16 cellular contexts compared by ENCODE assay signal in genomic region chr7:7766671-7767070, GRCh38. TPM values are rescaled to one million over a fixed set of nuclear protein-coding genes. Genes with fewer than 3 reads are reported as not detected.
DNase-seq lines count a peak whose midpoint lies in the region; ATAC-seq and TF ChIP-seq lines count a peak whose summit lies in the region.
"Had no signal": no experiment of that assay in that cellular context is flagged by ENCODE, and none has a peak within 500 bp of the region (broad histone marks: within the 10 kb centered on the region; RNA-seq: fewer than 3 reads in every experiment).

No MANE protein-coding gene starts in this region.

- BruUV-seq in PC-3 (replicated peaks; lab: Mats Ljungman, UMichigan): no TSS peak

- H3F3A ChIP-seq in GM23248 (ENCODE audit: insufficient read depth) (peaks cover 11% of the 10 kb centered on the region), PC-3 (ENCODE audit: low read length, unreplicated experiment) (peaks cover 4% of the 10 kb centered on the region)

- H3K9ac ChIP-seq in GM23248: no peak overlapping the region
- no peak overlapping the region for H3K9ac ChIP-seq in PC-3 (ENCODE audit: low read length)
- H3K9ac ChIP-seq: BLaER1 treated with 17β-estradiol and CSF1 and Interleukin-3, amounts not matched to agents 10 nM and 100 nM had no signal

- H3K4me3 ChIP-seq in GM23248 (no peak overlapping the region), PC-3 (ENCODE audit: low read length) (no peak overlapping the region), choroid plexus epithelial cell (ENCODE audit: low read depth, low read length) (no peak overlapping the region), fibroblast of pulmonary artery (replicated peaks; ENCODE audit: low read depth, low read length) (no peak overlapping the region)
- H3K4me3 ChIP-seq: BLaER1 treated with 17β-estradiol and CSF1 and Interleukin-3, amounts not matched to agents 10 nM and 100 nM had no signal

- no peaks in the 10 kb centered on the region for H3K9me3 Mint-ChIP-seq in immature natural killer cell
- H3K9me3 Mint-ChIP-seq: CD4-positive, CD25-positive, alpha-beta regulatory T cell; H9 had no signal

- no peaks in the 10 kb centered on the region for H3K9me2 ChIP-seq in GM23248 (ENCODE audit: insufficient read depth)
- H3K9me2 ChIP-seq in PC-3 (replicated peaks; ENCODE audit: low read length): no peaks in the 10 kb centered on the region

- H3K27me3 Mint-ChIP-seq in immature natural killer cell (ENCODE audit: low read depth in 3 of 3): no peaks in the 10 kb centered on the region
- H3K27me3 Mint-ChIP-seq: CD4-positive, CD25-positive, alpha-beta regulatory T cell had no signal

- H3K79me2 ChIP-seq in GM23248 (ENCODE audit: insufficient read depth) (no peaks in the 10 kb centered on the region), PC-3 (ENCODE audit: low read length) (no peaks in the 10 kb centered on the region)

- peak; percentile 6 for DNase-seq in GM23248
- DNase-seq in PC-3: peak; percentile 15
- DNase-seq in choroid plexus epithelial cell (ENCODE audit: low read depth): peak; percentile 53
- peak; percentile 23 for DNase-seq in fibroblast of pulmonary artery (ENCODE audit: low read depth)
- no peak for DNase-seq in H4 (ENCODE audit: low spot score)
- DNase-seq in immature natural killer cell: no peak
- DNase-seq: AML-193; CD4-positive, CD25-positive, alpha-beta regulatory T cell; DMS79 treated with DMSO at 0.1 percent for 48 hours; EL; GDM1; H9 had no signal

- H3K4me1 Mint-ChIP-seq in immature natural killer cell: peaks cover 30 to 37% of the 10 kb centered on the region in 2 donors

- intact Hi-C loops in PC-3 (cut with micrococcal nuclease): loop anchor here (10.0 kb wide), 2 partner anchors 332 to 528 kb away; no protein-coding TSS in a partner anchor

- H3K4me3 Mint-ChIP-seq in immature natural killer cell: no peak overlapping the region
- H3K4me3 Mint-ChIP-seq: CD4-positive, CD25-positive, alpha-beta regulatory T cell; H9 had no signal

- TF ChIP-seq CTCF in PC-3 (conservative IDR thresholded peaks at IDR 0.05; ENCODE audit: low read depth, low read length) (no peak), choroid plexus epithelial cell (conservative IDR thresholded peaks at IDR 0.05; ENCODE audit: low read depth, low read length) (no peak), fibroblast of pulmonary artery (IDR thresholded peaks at IDR 0.05; ENCODE audit: low read length, missing control alignments) (no peak)

- ATAC-seq in PC-3 (no peak), HG03460 (IDR thresholded peaks at IDR 0.05; ENCODE audit: unreplicated experiment) (no peak), GM19463 (IDR thresholded peaks at IDR 0.05; ENCODE audit: unreplicated experiment) (no peak)
- ATAC-seq: HepG2 had no signal

- H3K4me2 ChIP-seq in GM23248 (ENCODE audit: unreplicated experiment) (no peak overlapping the region), PC-3 (ENCODE audit: low read length) (peak overlapping the region; percentile 64; the same call in 1 of the 2 replicates)
- H3K4me2 ChIP-seq: BLaER1 treated with 17β-estradiol and CSF1 and Interleukin-3, amounts not matched to agents 10 nM and 100 nM had no signal

- H3K9me3 ChIP-seq in GM23248 (ENCODE audit: low read depth) (no peaks in the 10 kb centered on the region), PC-3 (ENCODE audit: low read length) (no peaks in the 10 kb centered on the region)
- H3K9me3 ChIP-seq: BLaER1 treated with 17β-estradiol and CSF1 and Interleukin-3, amounts not matched to agents 10 nM and 100 nM had no signal

- peaks cover 2 to 9% (median 6%) of the 10 kb centered on the region in 3 donors for H3K36me3 Mint-ChIP-seq in immature natural killer cell

- H3K36me3 ChIP-seq in GM23248 (ENCODE audit: low read depth) (no peaks in the 10 kb centered on the region), PC-3 (ENCODE audit: low read depth, low read length) (no peaks in the 10 kb centered on the region)
- H3K36me3 ChIP-seq: BLaER1 treated with 17β-estradiol and CSF1 and Interleukin-3, amounts not matched to agents 10 nM and 100 nM had no signal

- H3K27ac Mint-ChIP-seq in immature natural killer cell: no peak overlapping the region
- H3K27ac Mint-ChIP-seq: H9 had no signal

- POLR2A ChIA-PET in PC-3 (lab: Charles Lee; ENCODE audit: unreplicated experiment): no interaction called here

- CTCF ChIA-PET in PC-3 (lab: Charles Lee): no interaction called here

- H4K20me1 ChIP-seq in GM23248 (ENCODE audit: insufficient read depth) (no peaks in the 10 kb centered on the region), PC-3 (ENCODE audit: low read length) (no peaks in the 10 kb centered on the region)
- H4K20me1 ChIP-seq: BLaER1 treated with 17β-estradiol and CSF1 and Interleukin-3, amounts not matched to agents 10 nM and 100 nM had no signal

- no peak overlapping the region for H2AFZ ChIP-seq in GM23248
- no peak overlapping the region for H2AFZ ChIP-seq in PC-3 (ENCODE audit: low read length)

- peaks cover 13% of the 10 kb centered on the region for H3K4me1 ChIP-seq in GM23248 (ENCODE audit: insufficient read depth)
- H3K4me1 ChIP-seq in PC-3 (ENCODE audit: insufficient read depth, low read length): peaks cover 37% of the 10 kb centered on the region

- in situ Hi-C loops in GM23248 (cut with MboI): no loop called here

- H3K27ac ChIP-seq in GM23248 (no peak overlapping the region), PC-3 (ENCODE audit: low read length) (peak overlapping the region; percentile 70; the same call in 1 of the 2 replicates)
- H3K27ac ChIP-seq: BLaER1 treated with 17β-estradiol and CSF1 and Interleukin-3, amounts not matched to agents 10 nM and 100 nM had no signal

- H3K27me3 ChIP-seq in GM23248 (replicated peaks; ENCODE audit: insufficient read depth): no peaks in the 10 kb centered on the region
- no peaks in the 10 kb centered on the region for H3K27me3 ChIP-seq in PC-3 (ENCODE audit: low read length)
- H3K27me3 ChIP-seq: BLaER1 treated with 17β-estradiol and CSF1 and Interleukin-3, amounts not matched to agents 10 nM and 100 nM had no signal

RNA-seq across cellular contexts. Expression of gene RPA3, which starts 48.3 kb away (rescaled TPM):
- total RNA-seq in GM23248 (2014; rRNA removed; shearing (Covaris generic)): 5.8 and 16.3 TPM in 2 replicates
- polyA plus RNA-seq in GM23248 (2016; fragmentation: Nextera tagmentation; extraction: Ambion mirVana) (71.8 and 78.7 TPM in 2 replicates), immature natural killer cell (10 to 100 TPM; 59.0 to 90.4 (median 62.3) TPM)
- total RNA-seq in PC-3 (2014; rRNA removed): 38.9 and 39.3 TPM in 2 replicates
- total RNA-seq in H4 (2014; rRNA removed; shearing (Covaris generic)): 228 and 233 TPM in 2 replicates

Comparison
In these comparisons a context has a peak if more than half of its experiments do, and no peak if none do; other contexts are left out.
1. DNase-seq: peak in GM23248 (single experiment), PC-3 (single experiment), choroid plexus epithelial cell (single experiment) and fibroblast of pulmonary artery (single experiment); none in H4 (single experiment) and immature natural killer cell (0 of 3).